Comparison of ENCODE assay signal across 34 cellular contexts in the genomic region with DNA sequence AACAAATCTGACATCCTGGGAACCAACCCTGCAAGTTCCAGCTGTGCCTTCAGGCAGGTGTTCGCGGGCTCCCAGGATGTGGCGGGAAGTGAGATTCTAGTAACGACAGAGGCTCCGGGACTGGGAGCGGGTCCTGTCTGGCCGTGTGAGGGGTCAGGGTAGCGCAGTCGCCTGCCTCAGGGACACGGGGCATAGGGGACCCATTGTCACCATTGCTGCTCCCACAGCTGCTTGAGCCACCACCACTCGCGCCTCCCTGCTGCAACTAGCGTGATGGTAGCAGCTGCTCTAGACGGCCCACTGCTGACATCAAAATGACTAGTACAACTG.
"Had no signal": no experiment of that assay in that cellular context is flagged by ENCODE, and none has a peak within 500 bp of the region (broad histone marks: within the 10 kb centered on the region; RNA-seq: fewer than 3 reads in every experiment).

No MANE protein-coding gene starts in this region.

- H3K4me3 Mint-ChIP-seq: activated CD4-positive, alpha-beta memory T cell treated with anti-CD3 and anti-CD28 coated beads, Interleukin-2, amount 10 ng/mL, durations not matched to agents 7 days and 5 days; activated CD8-positive, alpha-beta memory T cell treated with anti-CD3 and anti-CD28 coated beads, Interleukin-2, amount 10 ng/mL, durations not matched to agents 7 days and 5 days; activated naive CD4-positive, alpha-beta T cell treated with anti-CD3 and anti-CD28 coated beads, Interleukin-2, amount 10 ng/mL, durations not matched to agents 7 days and 5 days; activated naive CD8-positive, alpha-beta T cell; activated naive CD8-positive, alpha-beta T cell treated with anti-CD3 and anti-CD28 coated beads, Interleukin-2, amount 50 U/mL, for 24 hours; activated T-cell treated with anti-CD3 and anti-CD28 coated beads, Interleukin-2, amount 50 U/mL, for 72 hours; activated T-helper 17 cell treated with anti-CD3 and anti-CD28 coated beads, Interleukin-2, amount 50 U/mL, for 72 hours; central memory CD8-positive, alpha-beta T cell had no signal

- H3K4me1 Mint-ChIP-seq: activated CD4-positive, alpha-beta memory T cell treated with anti-CD3 and anti-CD28 coated beads, Interleukin-2, amount 10 ng/mL, durations not matched to agents 7 days and 5 days; activated CD8-positive, alpha-beta memory T cell treated with anti-CD3 and anti-CD28 coated beads, Interleukin-2, amount 10 ng/mL, durations not matched to agents 7 days and 5 days; activated naive CD4-positive, alpha-beta T cell treated with anti-CD3 and anti-CD28 coated beads, Interleukin-2, amount 10 ng/mL, durations not matched to agents 7 days and 5 days; activated naive CD8-positive, alpha-beta T cell treated with anti-CD3 and anti-CD28 coated beads, Interleukin-2, amount 50 U/mL, for 24 hours; activated T-helper 17 cell treated with anti-CD3 and anti-CD28 coated beads, Interleukin-2, amount 50 U/mL, for 72 hours; central memory CD8-positive, alpha-beta T cell had no signal

- DNase-seq: activated CD4-positive, alpha-beta memory T cell treated with anti-CD3 and anti-CD28 coated beads, Interleukin-2, amount 10 ng/mL, durations not matched to agents 7 days and 5 days; activated CD4-positive, alpha-beta T cell treated with anti-CD3 and anti-CD28 coated beads for 1 hour; activated CD4-positive, alpha-beta T cell treated with anti-CD3 and anti-CD28 coated beads for 48 hours; activated CD4-positive, CD25-positive, alpha-beta regulatory T cell; activated CD8-positive, alpha-beta memory T cell treated with anti-CD3 and anti-CD28 coated beads for 24 hours; activated CD8-positive, alpha-beta memory T cell treated with anti-CD3 and anti-CD28 coated beads, Interleukin-2, amount 10 ng/mL, durations not matched to agents 7 days and 5 days; activated naive CD4-positive, alpha-beta T cell treated with anti-CD3 and anti-CD28 coated beads, Interleukin-2, amount 10 ng/mL, durations not matched to agents 7 days and 5 days; activated naive CD8-positive, alpha-beta T cell treated with anti-CD3 and anti-CD28 coated beads, Interleukin-2, amount 50 U/mL, for 24 hours; activated T-cell treated with anti-CD3 and anti-CD28 coated beads, Interleukin-2, amount 50 U/mL, for 1 hour; activated T-cell treated with anti-CD3 and anti-CD28 coated beads, Interleukin-2, amount 50 U/mL, for 72 hours; anterior cingulate cortex; Kasumi-1; KG1; MG63; NCI-H1048; NCI-H1105 treated with DMSO at 0.1 percent for 48 hours; NCI-H1436; NCI-H1694; NCI-H1930; NCI-H2081 treated with DMSO at 0.1 percent for 48 hours; NCI-H345; NCI-H524 treated with DMSO at 0.1 percent for 48 hours; Right ventricle myocardium superior; RPMI8226; SW 1271; T-helper 1 cell; T-helper 2 cell; T-helper 9 cell had no signal

- H3K36me3 Mint-ChIP-seq: activated CD8-positive, alpha-beta memory T cell treated with anti-CD3 and anti-CD28 coated beads, Interleukin-2, amount 10 ng/mL, durations not matched to agents 7 days and 5 days; activated naive CD4-positive, alpha-beta T cell treated with anti-CD3 and anti-CD28 coated beads, Interleukin-2, amount 10 ng/mL, durations not matched to agents 7 days and 5 days; activated naive CD8-positive, alpha-beta T cell had no signal

- H3K36me3 ChIP-seq: cardiac muscle cell, MG63 had no signal

- H3K9me3 ChIP-seq: MG63 had no signal

- H3K27ac Mint-ChIP-seq: activated CD4-positive, alpha-beta memory T cell treated with anti-CD3 and anti-CD28 coated beads, Interleukin-2, amount 10 ng/mL, durations not matched to agents 7 days and 5 days; activated CD8-positive, alpha-beta memory T cell treated with anti-CD3 and anti-CD28 coated beads, Interleukin-2, amount 10 ng/mL, durations not matched to agents 7 days and 5 days; activated naive CD4-positive, alpha-beta T cell treated with anti-CD3 and anti-CD28 coated beads, Interleukin-2, amount 10 ng/mL, durations not matched to agents 7 days and 5 days; activated naive CD8-positive, alpha-beta T cell; activated naive CD8-positive, alpha-beta T cell treated with anti-CD3 and anti-CD28 coated beads, Interleukin-2, amount 50 U/mL, for 24 hours; activated T-cell treated with anti-CD3 and anti-CD28 coated beads, Interleukin-2, amount 50 U/mL, for 72 hours; activated T-helper 17 cell treated with anti-CD3 and anti-CD28 coated beads, Interleukin-2, amount 50 U/mL, for 72 hours had no signal

- H3K27me3 Mint-ChIP-seq: activated CD4-positive, alpha-beta memory T cell treated with anti-CD3 and anti-CD28 coated beads, Interleukin-2, amount 10 ng/mL, durations not matched to agents 7 days and 5 days; activated CD8-positive, alpha-beta memory T cell treated with anti-CD3 and anti-CD28 coated beads, Interleukin-2, amount 10 ng/mL, durations not matched to agents 7 days and 5 days; activated naive CD4-positive, alpha-beta T cell treated with anti-CD3 and anti-CD28 coated beads, Interleukin-2, amount 10 ng/mL, durations not matched to agents 7 days and 5 days; activated naive CD8-positive, alpha-beta T cell; activated naive CD8-positive, alpha-beta T cell treated with anti-CD3 and anti-CD28 coated beads, Interleukin-2, amount 50 U/mL, for 24 hours; activated T-helper 17 cell treated with anti-CD3 and anti-CD28 coated beads, Interleukin-2, amount 50 U/mL, for 72 hours; central memory CD8-positive, alpha-beta T cell had no signal

- ATAC-seq: activated CD8-positive, alpha-beta memory T cell treated with anti-CD3 and anti-CD28 coated beads, Interleukin-2, amount 10 ng/mL, durations not matched to agents 7 days and 5 days; activated naive CD8-positive, alpha-beta T cell treated with anti-CD3 and anti-CD28 coated beads, Interleukin-2, amount 50 U/mL, for 24 hours; activated T-cell treated with anti-CD3 and anti-CD28 coated beads, Interleukin-2, amount 50 U/mL, for 72 hours; activated T-helper 17 cell treated with anti-CD3 and anti-CD28 coated beads, Interleukin-2, amount 50 U/mL, for 72 hours; Panc1 had no signal

- H3K27ac ChIP-seq: cardiac muscle cell, VCaP had no signal

- H3K4me3 ChIP-seq: cardiac muscle cell, MG63 had no signal

- H3K27me3 ChIP-seq: cardiac muscle cell, MG63 had no signal
